1 cellular context compared by ENCODE assay signal in the genomic region with DNA sequence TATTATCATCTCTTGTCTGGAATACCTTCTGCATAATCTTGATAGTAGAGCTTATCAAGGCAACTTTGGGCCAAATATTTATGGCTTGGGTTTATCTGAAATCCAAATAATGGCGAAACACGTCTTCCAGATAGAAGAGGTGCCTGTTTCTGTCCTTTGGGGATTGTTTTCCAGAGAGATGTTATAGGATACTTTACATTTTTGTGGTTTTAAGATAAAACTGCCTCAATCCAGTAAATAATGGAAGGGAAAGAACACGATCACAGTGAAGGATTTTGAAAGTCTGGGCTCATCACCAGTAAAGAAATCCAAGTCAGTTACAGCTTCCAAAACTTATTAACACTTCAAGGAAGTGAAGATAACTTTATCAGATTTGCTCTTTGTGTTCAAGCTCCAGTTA.
TF ChIP-seq lines count a peak whose summit lies in the region.

No MANE protein-coding gene starts in this region.

TF ChIP-seq in HepG2, 621 proteins besides CTCF, POLR2A, EP300 and RAD21 (continued from another document):
- TF ChIP-seq, protein P1, sequence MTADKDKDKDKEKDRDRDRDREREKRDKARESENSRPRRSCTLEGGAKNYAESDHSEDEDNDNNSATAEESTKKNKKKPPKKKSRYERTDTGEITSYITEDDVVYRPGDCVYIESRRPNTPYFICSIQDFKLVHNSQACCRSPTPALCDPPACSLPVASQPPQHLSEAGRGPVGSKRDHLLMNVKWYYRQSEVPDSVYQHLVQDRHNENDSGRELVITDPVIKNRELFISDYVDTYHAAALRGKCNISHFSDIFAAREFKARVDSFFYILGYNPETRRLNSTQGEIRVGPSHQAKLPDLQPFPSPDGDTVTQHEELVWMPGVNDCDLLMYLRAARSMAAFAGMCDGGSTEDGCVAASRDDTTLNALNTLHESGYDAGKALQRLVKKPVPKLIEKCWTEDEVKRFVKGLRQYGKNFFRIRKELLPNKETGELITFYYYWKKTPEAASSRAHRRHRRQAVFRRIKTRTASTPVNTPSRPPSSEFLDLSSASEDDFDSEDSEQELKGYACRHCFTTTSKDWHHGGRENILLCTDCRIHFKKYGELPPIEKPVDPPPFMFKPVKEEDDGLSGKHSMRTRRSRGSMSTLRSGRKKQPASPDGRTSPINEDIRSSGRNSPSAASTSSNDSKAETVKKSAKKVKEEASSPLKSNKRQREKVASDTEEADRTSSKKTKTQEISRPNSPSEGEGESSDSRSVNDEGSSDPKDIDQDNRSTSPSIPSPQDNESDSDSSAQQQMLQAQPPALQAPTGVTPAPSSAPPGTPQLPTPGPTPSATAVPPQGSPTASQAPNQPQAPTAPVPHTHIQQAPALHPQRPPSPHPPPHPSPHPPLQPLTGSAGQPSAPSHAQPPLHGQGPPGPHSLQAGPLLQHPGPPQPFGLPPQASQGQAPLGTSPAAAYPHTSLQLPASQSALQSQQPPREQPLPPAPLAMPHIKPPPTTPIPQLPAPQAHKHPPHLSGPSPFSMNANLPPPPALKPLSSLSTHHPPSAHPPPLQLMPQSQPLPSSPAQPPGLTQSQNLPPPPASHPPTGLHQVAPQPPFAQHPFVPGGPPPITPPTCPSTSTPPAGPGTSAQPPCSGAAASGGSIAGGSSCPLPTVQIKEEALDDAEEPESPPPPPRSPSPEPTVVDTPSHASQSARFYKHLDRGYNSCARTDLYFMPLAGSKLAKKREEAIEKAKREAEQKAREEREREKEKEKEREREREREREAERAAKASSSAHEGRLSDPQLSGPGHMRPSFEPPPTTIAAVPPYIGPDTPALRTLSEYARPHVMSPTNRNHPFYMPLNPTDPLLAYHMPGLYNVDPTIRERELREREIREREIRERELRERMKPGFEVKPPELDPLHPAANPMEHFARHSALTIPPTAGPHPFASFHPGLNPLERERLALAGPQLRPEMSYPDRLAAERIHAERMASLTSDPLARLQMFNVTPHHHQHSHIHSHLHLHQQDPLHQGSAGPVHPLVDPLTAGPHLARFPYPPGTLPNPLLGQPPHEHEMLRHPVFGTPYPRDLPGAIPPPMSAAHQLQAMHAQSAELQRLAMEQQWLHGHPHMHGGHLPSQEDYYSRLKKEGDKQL (CRISPR knock-in tag; IDR thresholded peaks at IDR 0.05; ENCODE audit: low read depth): no peak
- TF ChIP-seq, protein P2, sequence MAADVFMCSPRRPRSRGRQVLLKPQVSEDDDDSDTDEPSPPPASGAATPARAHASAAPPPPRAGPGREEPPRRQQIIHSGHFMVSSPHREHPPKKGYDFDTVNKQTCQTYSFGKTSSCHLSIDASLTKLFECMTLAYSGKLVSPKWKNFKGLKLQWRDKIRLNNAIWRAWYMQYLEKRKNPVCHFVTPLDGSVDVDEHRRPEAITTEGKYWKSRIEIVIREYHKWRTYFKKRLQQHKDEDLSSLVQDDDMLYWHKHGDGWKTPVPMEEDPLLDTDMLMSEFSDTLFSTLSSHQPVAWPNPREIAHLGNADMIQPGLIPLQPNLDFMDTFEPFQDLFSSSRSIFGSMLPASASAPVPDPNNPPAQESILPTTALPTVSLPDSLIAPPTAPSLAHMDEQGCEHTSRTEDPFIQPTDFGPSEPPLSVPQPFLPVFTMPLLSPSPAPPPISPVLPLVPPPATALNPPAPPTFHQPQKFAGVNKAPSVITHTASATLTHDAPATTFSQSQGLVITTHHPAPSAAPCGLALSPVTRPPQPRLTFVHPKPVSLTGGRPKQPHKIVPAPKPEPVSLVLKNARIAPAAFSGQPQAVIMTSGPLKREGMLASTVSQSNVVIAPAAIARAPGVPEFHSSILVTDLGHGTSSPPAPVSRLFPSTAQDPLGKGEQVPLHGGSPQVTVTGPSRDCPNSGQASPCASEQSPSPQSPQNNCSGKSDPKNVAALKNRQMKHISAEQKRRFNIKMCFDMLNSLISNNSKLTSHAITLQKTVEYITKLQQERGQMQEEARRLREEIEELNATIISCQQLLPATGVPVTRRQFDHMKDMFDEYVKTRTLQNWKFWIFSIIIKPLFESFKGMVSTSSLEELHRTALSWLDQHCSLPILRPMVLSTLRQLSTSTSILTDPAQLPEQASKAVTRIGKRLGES (CRISPR knock-in tag; IDR thresholded peaks at IDR 0.05; ENCODE audit: borderline replicate concordance): no peak
- TF ChIP-seq ZNF136 (CRISPR knock-in tag; IDR thresholded peaks at IDR 0.05; ENCODE audit: low read depth): no peak
